ENCODE assay signal across 15 cellular contexts in the genomic region with DNA sequence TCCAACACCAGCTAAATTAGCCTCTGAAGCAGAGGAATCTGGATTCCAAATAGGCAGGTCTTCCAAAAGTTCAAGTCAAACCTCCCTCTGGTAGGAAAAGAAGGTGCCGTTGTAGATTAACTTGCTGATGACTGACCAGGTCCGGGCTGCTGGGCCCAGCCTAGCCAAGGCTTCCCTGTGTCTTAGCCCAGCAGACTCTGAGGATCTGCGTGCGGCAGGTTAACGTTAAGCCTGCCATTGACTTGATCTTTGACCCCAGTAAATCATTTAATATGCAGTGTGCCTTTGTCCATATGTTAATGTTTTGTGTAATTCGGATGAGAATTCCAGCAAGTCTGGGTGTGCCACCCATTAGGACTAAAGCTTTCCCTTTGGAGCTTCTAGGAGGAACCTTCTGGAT. TPM values are rescaled to one million over a fixed set of nuclear protein-coding genes. Genes with fewer than 3 reads are reported as not detected.
DNase-seq lines count a peak whose midpoint lies in the region; ATAC-seq and TF ChIP-seq lines count a peak whose summit lies in the region.
"Had no signal": no experiment of that assay in that cellular context is flagged by ENCODE, and none has a peak within 500 bp of the region (broad histone marks: within the 10 kb centered on the region; RNA-seq: fewer than 3 reads in every experiment).

No MANE protein-coding gene starts in this region.

- BruUV-seq in Caco-2 (replicated peaks; lab: Mats Ljungman, UMichigan), result no TSS peak

- no peak overlapping the region for H3K4me3 ChIP-seq in Caco-2 (ENCODE audit: low read depth, low read length)
- no peak overlapping the region for H3K4me3 ChIP-seq in colonic mucosa
- H3K4me3 ChIP-seq: GM23248 had no signal

- H3K9me3 ChIP-seq in Caco-2, result no peaks in the 10 kb centered on the region
- no peaks in the 10 kb centered on the region for H3K9me3 ChIP-seq in colonic mucosa

- H3K4me1 Mint-ChIP-seq in Caco-2 (ENCODE audit: low read depth, unreplicated experiment), result peaks cover 20% of the 10 kb centered on the region
- H3K4me1 Mint-ChIP-seq in nephron progenitor cell, result peaks cover 48% of the 10 kb centered on the region
- H3K4me1 Mint-ChIP-seq: CD14-positive monocyte had no signal

- peak overlapping the region; percentile 51 for H3K27ac ChIP-seq in colonic mucosa
- H3K27ac ChIP-seq: GM23248, RWPE1 had no signal

- no peak overlapping the region for H3K9ac ChIP-seq in colonic mucosa (ENCODE audit: low read depth in 2 of 2, low read length in 2 of 2)
- H3K9ac ChIP-seq: GM23248 had no signal

- CTCF ChIA-PET in Caco-2 (lab: Charles Lee), result interaction anchor here (1.0 kb wide), 1 partner anchor 123 kb away, joined by 7 read pairs; no protein-coding TSS in a partner anchor

- POLR2A ChIA-PET in Caco-2 (lab: Charles Lee), result no interaction called here

- peak; percentile 36 to 59 for DNase-seq in Caco-2
- peak; percentile 55 for DNase-seq in NCI-H1694 treated with DMSO at 0.1 percent for 48 hours (lab: John Stamatoyannopoulos, UW)
- DNase-seq in colonic mucosa, result peak; percentile 69
- no peak for DNase-seq in nephron progenitor cell
- no peak for DNase-seq in KG1 (lab: John Stamatoyannopoulos, UW)
- DNase-seq: GM23248, Karpas-422, MM.1S, NCI-H1105 treated with DMSO at 0.1 percent for 48 hours, NCI-H187 treated with DMSO at 0.1 percent for 48 hours, NCI-H446 had no signal

- peak overlapping the region; percentile 28 for H3K27ac Mint-ChIP-seq in Caco-2 (ENCODE audit: unreplicated experiment)
- H3K27ac Mint-ChIP-seq in nephron progenitor cell, result peak overlapping the region; percentile 83
- H3K27ac Mint-ChIP-seq: CD14-positive monocyte had no signal

- no peak for ATAC-seq in HG02938 (IDR thresholded peaks at IDR 0.05; ENCODE audit: unreplicated experiment)
- ATAC-seq in GM19035 (IDR thresholded peaks at IDR 0.05; ENCODE audit: unreplicated experiment), result no peak

- H3K36me3 Mint-ChIP-seq in Caco-2 (ENCODE audit: insufficient read depth, unreplicated experiment) (peaks cover 12% of the 10 kb centered on the region), nephron progenitor cell (ENCODE audit: low read depth) (no peaks in the 10 kb centered on the region)
- H3K36me3 Mint-ChIP-seq: CD14-positive monocyte had no signal

- H3K4me3 Mint-ChIP-seq in Caco-2 (ENCODE audit: unreplicated experiment) (no peak overlapping the region), nephron progenitor cell (no peak overlapping the region)
- H3K4me3 Mint-ChIP-seq: CD14-positive monocyte had no signal

- H3K9me3 Mint-ChIP-seq in Caco-2 (ENCODE audit: unreplicated experiment) (no peaks in the 10 kb centered on the region), nephron progenitor cell (no peaks in the 10 kb centered on the region)
- H3K9me3 Mint-ChIP-seq: CD14-positive monocyte had no signal

- peaks cover 20% of the 10 kb centered on the region for H3K4me1 ChIP-seq in Caco-2
- peaks cover 5% of the 10 kb centered on the region for H3K4me1 ChIP-seq in colonic mucosa

- H3K27me3 ChIP-seq in Caco-2 (replicated peaks; ENCODE audit: control insufficient read depth, insufficient read depth, low read length) (no peaks in the 10 kb centered on the region), colonic mucosa (no peaks in the 10 kb centered on the region)

- H3K27me3 Mint-ChIP-seq in Caco-2 (ENCODE audit: insufficient read depth, unreplicated experiment), result no peaks in the 10 kb centered on the region
- peaks cover 2% of the 10 kb centered on the region for H3K27me3 Mint-ChIP-seq in nephron progenitor cell (ENCODE audit: low read depth, poor library complexity)

- TF ChIP-seq CTCF in Caco-2 (IDR thresholded peaks at IDR 0.05; ENCODE audit: insufficient read depth in 1 of 2, low read depth in 1 of 2, low read length in 1 of 2, severe bottlenecking in 1 of 2, unreplicated experiment in 1 of 2), result no peak
- TF ChIP-seq CTCF in colonic mucosa (IDR thresholded peaks at IDR 0.05), result no peak
- TF ChIP-seq CTCF in nephron progenitor cell (IDR thresholded peaks at IDR 0.05), result no peak

- H3K36me3 ChIP-seq in Caco-2 (ENCODE audit: control insufficient read depth, insufficient read depth, low read length), result no peaks in the 10 kb centered on the region
- no peaks in the 10 kb centered on the region for H3K36me3 ChIP-seq in colonic mucosa

- intact Hi-C loops in Caco-2 (cut with micrococcal nuclease; ENCODE audit: unreplicated experiment), result loop anchor here (5.0 kb wide), 1 partner anchor 51 kb away; a partner anchor contains a TSS
- intact Hi-C loops in colonic mucosa (cut with DNase I), result no loop called here

RNA-seq across cellular contexts. Expression of a gene that starts 30.9 kb away (rescaled TPM):
- 40.7 and 44.0 TPM in 2 replicates for total RNA-seq in Caco-2 (2022)
- total RNA-seq in colonic mucosa, result 10 to 100 TPM; 42.5 to 60.7 TPM

RNA-seq across cellular contexts. Expression of a gene that starts 50.1 kb away (rescaled TPM):
- total RNA-seq in Caco-2 (2022), result 0.68 TPM in 1 of 2 replicates, not detected in the other
- not detected for total RNA-seq in colonic mucosa
- total RNA-seq: GM23248 had no signal

RNA-seq across cellular contexts. Expression of a gene that starts 57.4 kb away (rescaled TPM):
- total RNA-seq in Caco-2 (2022) (92.6 and 103 TPM in 2 replicates), colonic mucosa (10 to 100 TPM; 14.6 to 73.6 TPM)

Comparison
In these comparisons a context has a peak if more than half of its experiments do, and no peak if none do; other contexts are left out.
1. DNase-seq: peak in Caco-2 (2 of 2), NCI-H1694 treated with DMSO at 0.1 percent for 48 hours (single experiment) and colonic mucosa (single experiment); none in nephron progenitor cell (single experiment) and KG1 (single experiment).